18 cellular contexts compared by ENCODE assay signal in genomic region chr3:19202303-19202702, GRCh38. TPM values are rescaled to one million over a fixed set of nuclear protein-coding genes. Genes with fewer than 3 reads are reported as not detected.
DNase-seq lines count a peak whose midpoint lies in the region; ATAC-seq and TF ChIP-seq lines count a peak whose summit lies in the region.
"Had no signal": no experiment of that assay in that cellular context is flagged by ENCODE, and none has a peak within 500 bp of the region (broad histone marks: within the 10 kb centered on the region; RNA-seq: fewer than 3 reads in every experiment).

No MANE protein-coding gene starts in this region.

- H3K4me3 ChIP-seq in smooth muscle cell (no peak overlapping the region), aorta (ENCODE audit: low read length in 2 of 2) (no peak overlapping the region)
- H3K4me3 ChIP-seq: GM23338, K562 had no signal

- H3K9me3 ChIP-seq in smooth muscle cell (replicated peaks; ENCODE audit: low read depth) (no peaks in the 10 kb centered on the region), aorta (ENCODE audit: control insufficient read depth, low read length) (no peaks in the 10 kb centered on the region)
- H3K9me3 ChIP-seq: Caco-2 had no signal

- H3K4me1 ChIP-seq in smooth muscle cell (ENCODE audit: low read depth) (no peaks in the 10 kb centered on the region), aorta (ENCODE audit: control insufficient read depth in 1 of 2, insufficient read depth in 2 of 2, low read length in 2 of 2) (no peaks in the 10 kb centered on the region)
- H3K4me1 ChIP-seq: Caco-2 had no signal

- DNase-seq in COLO829 (ENCODE audit: low spot score) (peak; percentile 54), anterior cingulate cortex (lab: John Stamatoyannopoulos, UW) (peak in 34 of 58 donors; percentile 5 to 89 (median 28)), inferior parietal cortex (ENCODE audit: extremely low spot score) (peak; percentile 82), putamen (ENCODE audit: low spot score) (peak; percentile 96), smooth muscle cell (lab: John Stamatoyannopoulos, UW; ENCODE audit: unreplicated experiment) (no peak), SIG-M5 treated with dmso at 0.1 percent for 504 hours (lab: John Stamatoyannopoulos, UW; ENCODE audit: unreplicated experiment) (no peak), DMS153 (lab: John Stamatoyannopoulos, UW) (no peak), aorta (no peak)
- DNase-seq: Caco-2, NCI-H1436 treated with DMSO at 0.1 percent for 48 hours, NCI-H2107, NCI-H748 treated with DMSO at 0.1 percent for 48 hours, PC-3, Right ventricle myocardium superior had no signal

- H3K9ac ChIP-seq in smooth muscle cell (ENCODE audit: low read depth), result no peak overlapping the region

- H3F3A ChIP-seq in smooth muscle cell (ENCODE audit: low read depth), result no peaks in the 10 kb centered on the region

- intact Hi-C loops in aorta (cut with DNase I), result no loop called here

- 95% methylated on average over 2 of the region's 2 CpGs for WGBS in smooth muscle cell (ENCODE audit: low lambda C conversion rate)
- 47 to 49% methylated on average over 2 of the region's 2 CpGs for WGBS in aorta, 2 donors

- no peak for ATAC-seq in aorta (ENCODE audit: low FRiP score)
- ATAC-seq: GM23338, K562, PC-3 had no signal

- TF ChIP-seq CTCF in smooth muscle cell (IDR thresholded peaks at IDR 0.05; ENCODE audit: borderline replicate concordance, insufficient read depth, poor library complexity, severe bottlenecking), result no peak

- H3K36me3 ChIP-seq in smooth muscle cell (ENCODE audit: low read depth), result no peaks in the 10 kb centered on the region
- H3K36me3 ChIP-seq in aorta (ENCODE audit: control insufficient read depth in 1 of 2, insufficient read depth in 2 of 2, low read length in 1 of 2), result no peaks in the 10 kb centered on the region

- H3K27me3 ChIP-seq in smooth muscle cell (ENCODE audit: low read depth) (no peaks in the 10 kb centered on the region), aorta (ENCODE audit: control insufficient read depth in 1 of 2, insufficient read depth in 2 of 2, low read length in 1 of 2) (no peaks in the 10 kb centered on the region)

- no peak overlapping the region for H2AFZ ChIP-seq in smooth muscle cell (ENCODE audit: low read depth)
- H2AFZ ChIP-seq: GM23338 had no signal

- H3K4me2 ChIP-seq in smooth muscle cell, result no peak overlapping the region
- H3K4me2 ChIP-seq: GM23338 had no signal

- H3K79me2 ChIP-seq in smooth muscle cell (ENCODE audit: low read depth), result no peaks in the 10 kb centered on the region

- H4K20me1 ChIP-seq in smooth muscle cell (ENCODE audit: low read depth), result no peaks in the 10 kb centered on the region

- H3K27ac ChIP-seq in smooth muscle cell (ENCODE audit: low read depth) (no peak overlapping the region), aorta (ENCODE audit: low read depth in 1 of 2, low read length in 2 of 2) (no peak overlapping the region)
- H3K27ac ChIP-seq: HL-60 had no signal

RNA-seq across cellular contexts. Expression of gene KCNH8, which starts 54.0 kb away (rescaled TPM):
- total RNA-seq in smooth muscle cell, result 0.45 and 2.9 TPM in 2 replicates
- polyA plus RNA-seq in smooth muscle cell, result 0.05 and 0.24 TPM in 2 replicates
- under 1 TPM; 0.15 to 0.29 TPM for total RNA-seq in aorta
- polyA plus RNA-seq in aorta, result under 1 TPM in 1 of 2 donors, not detected in 1; 0.13 TPM
- total RNA-seq: PC-3, Right ventricle myocardium superior had no signal
- polyA plus RNA-seq: CD14-positive monocyte had no signal

Comparison
In these comparisons a context has a peak if more than half of its experiments do, and no peak if none do; other contexts are left out.
1. DNase-seq: peak in COLO829 (single experiment), anterior cingulate cortex (34 of 58), inferior parietal cortex (single experiment) and putamen (single experiment); none in smooth muscle cell (single experiment), SIG-M5 treated with dmso at 0.1 percent for 504 hours (single experiment), DMS153 (single experiment) and aorta (0 of 2).